Comparison of ENCODE assay signal across 8 cellular contexts in genomic region chr11:113875414-113876073, GRCh38. TPM values are rescaled to one million over a fixed set of nuclear protein-coding genes. Genes with fewer than 3 reads are reported as not detected.
DNase-seq lines count a peak whose midpoint lies in the region; ATAC-seq and TF ChIP-seq lines count a peak whose summit lies in the region.

Gene USP28 (minus strand): TSS chr11:113875572. CDS start chr11:113875501, 71 bp downstream.

- peaks cover 28% of the 10 kb centered on the region for H3K4me1 ChIP-seq in psoas muscle
- H3K4me1 ChIP-seq in urinary bladder (ENCODE audit: insufficient read depth), result no peaks in the 10 kb centered on the region

- DNase-seq in NCI-H146 treated with DMSO at 0.1 percent for 48 hours (lab: John Stamatoyannopoulos, UW; ENCODE audit: unreplicated experiment), result peak; percentile 78
- DNase-seq in T-helper 2 cell, result peak; percentile 58 to 89 (median 64)
- DNase-seq in left ventricle myocardium superior, result peak; percentile 99
- peak; percentile 98 to 99 for DNase-seq in psoas muscle

- peaks cover 0 to 4% of the 10 kb centered on the region in 2 donors for H3K36me3 ChIP-seq in psoas muscle (ENCODE audit: insufficient read depth in 1 of 2, low read depth in 1 of 2)
- H3K36me3 ChIP-seq in urinary bladder (ENCODE audit: insufficient read depth), result no peaks in the 10 kb centered on the region

- no peak for TF ChIP-seq CTCF in psoas muscle (IDR thresholded peaks at IDR 0.05)

- WGBS in psoas muscle, 3 donors, result 0 to 1% (median 0%) methylated on average over 40 to 74 of the region's 74 CpGs
- under 1% methylated on average over 74 of the region's 74 CpGs for WGBS in urinary bladder

- peak; percentile 60 for ATAC-seq in GM18499 (IDR thresholded peaks at IDR 0.05; ENCODE audit: insufficient read depth, unreplicated experiment)
- peak; percentile 77 for ATAC-seq in HG02884 (IDR thresholded peaks at IDR 0.05; ENCODE audit: unreplicated experiment)
- ATAC-seq in left ventricle myocardium superior, result peak; percentile 78
- ATAC-seq in psoas muscle, result peak; percentile 81 to 87 (median 84)

- no peaks in the 10 kb centered on the region for H3K9me3 ChIP-seq in psoas muscle

- H3K27me3 ChIP-seq in psoas muscle (ENCODE audit: insufficient read depth in 3 of 3, low read length in 2 of 3), result no peaks in the 10 kb centered on the region

- peak within 1 kb of the TSS; percentile 96 for H3K27ac ChIP-seq in angular gyrus (ENCODE audit: low read depth, low read length)
- H3K27ac ChIP-seq in psoas muscle, result peak within 1 kb of the TSS; percentile 94
- peak within 1 kb of the TSS; percentile 91 for H3K27ac ChIP-seq in urinary bladder (ENCODE audit: low read depth)

- H3K4me3 ChIP-seq in psoas muscle (peak within 1 kb of the TSS; percentile 77), urinary bladder (ENCODE audit: low read depth, low read length) (peak within 1 kb of the TSS; percentile 68)

- intact Hi-C loops in left ventricle myocardium superior (cut with micrococcal nuclease), result no loop called here
- intact Hi-C loops in psoas muscle (cut with DNase I), result no loop called here

RNA-seq across cellular contexts. Expression of gene USP28, which starts in this region (rescaled TPM):
- total RNA-seq in left ventricle myocardium superior (167 TPM), psoas muscle (100 to 1,000 TPM in 3 of 4 donors, 10 to 100 TPM in 1; 89.1 to 120 (median 114) TPM), urinary bladder (68.7 TPM)
- polyA plus RNA-seq in psoas muscle (100 to 1,000 TPM in 1 of 3 donors, 10 to 100 TPM in 2; 35.4 to 224 (median 46.2) TPM), urinary bladder (18.4 TPM)

Comparison
In these comparisons a context has a peak if more than half of its experiments do, and no peak if none do; other contexts are left out.
1. Peak in every context shown above with its lines: DNase-seq, ATAC-seq, H3K4me3 ChIP-seq and H3K27ac ChIP-seq.